ENCODE assay signal across 19 cellular contexts in genomic region chr12:97984951-97985350, GRCh38.
"Had no signal": no experiment of that assay in that cellular context is flagged by ENCODE, and none has a peak within 500 bp of the region (broad histone marks: within the 10 kb centered on the region; RNA-seq: fewer than 3 reads in every experiment).

No MANE protein-coding gene starts in this region.

- H3K9me3 ChIP-seq: neutrophil, pancreas, right lobe of liver, tibial artery had no signal

- H3K4me3 ChIP-seq: pancreas, right lobe of liver, skin epidermis, tibial artery had no signal

- H3K27me3 ChIP-seq: foreskin keratinocyte, neutrophil, pancreas, right lobe of liver, tibial artery had no signal

- H3K36me3 ChIP-seq: neutrophil, pancreas, right lobe of liver, tibial artery had no signal

- DNase-seq: activated CD4-positive, alpha-beta memory T cell treated with anti-CD3 and anti-CD28 coated beads for 36 hours; activated CD4-positive, alpha-beta T cell treated with anti-CD3 and anti-CD28 coated beads for 4 hours; activated CD4-positive, CD25-positive, alpha-beta regulatory T cell; activated effector memory CD4-positive, alpha-beta T cell treated with anti-CD3 and anti-CD28 coated beads, Interleukin-2, amount 50 U/mL, for 16 hours; activated naive CD4-positive, alpha-beta T cell treated with anti-CD3 and anti-CD28 coated beads, Interleukin-2, amount 50 U/mL, for 16 hours; activated naive CD8-positive, alpha-beta T cell treated with anti-CD3 and anti-CD28 coated beads, Interleukin-2, amount 50 U/mL, for 24 hours; activated T-cell treated with anti-CD3 and anti-CD28 coated beads, Interleukin-2, amount 50 U/mL, for 48 hours; dermis blood vessel endothelial cell; effector memory CD4-positive, alpha-beta T cell; foreskin keratinocyte; pancreas; right lobe of liver; stimulated activated CD4-positive, alpha-beta T cell treated with anti-CD3 and anti-CD28 coated beads, Interleukin-1b, Interleukin-23, amount 100 ng/mL, for 48 hours; stimulated activated naive CD8-positive, alpha-beta T cell treated with anti-CD3 and anti-CD28 coated beads, Interleukin-15, amount 100 ng/mL, for 72 hours; T1000; tibial artery had no signal

- ATAC-seq: activated naive CD8-positive, alpha-beta T cell treated with anti-CD3 and anti-CD28 coated beads, Interleukin-2, amount 50 U/mL, for 24 hours; foreskin keratinocyte; pancreas; right lobe of liver; stimulated activated effector memory CD8-positive, alpha-beta T cell treated with anti-CD3 and anti-CD28 coated beads, Interleukin-12 subunit alpha, Interleukin-12 subunit beta, amount 100 ng/mL, for 72 hours; stimulated activated naive CD8-positive, alpha-beta T cell treated with anti-CD3 and anti-CD28 coated beads, Interleukin-15, amount 100 ng/mL, for 72 hours had no signal
